ENCODE assay signal across 1 cellular context in the genomic region with DNA sequence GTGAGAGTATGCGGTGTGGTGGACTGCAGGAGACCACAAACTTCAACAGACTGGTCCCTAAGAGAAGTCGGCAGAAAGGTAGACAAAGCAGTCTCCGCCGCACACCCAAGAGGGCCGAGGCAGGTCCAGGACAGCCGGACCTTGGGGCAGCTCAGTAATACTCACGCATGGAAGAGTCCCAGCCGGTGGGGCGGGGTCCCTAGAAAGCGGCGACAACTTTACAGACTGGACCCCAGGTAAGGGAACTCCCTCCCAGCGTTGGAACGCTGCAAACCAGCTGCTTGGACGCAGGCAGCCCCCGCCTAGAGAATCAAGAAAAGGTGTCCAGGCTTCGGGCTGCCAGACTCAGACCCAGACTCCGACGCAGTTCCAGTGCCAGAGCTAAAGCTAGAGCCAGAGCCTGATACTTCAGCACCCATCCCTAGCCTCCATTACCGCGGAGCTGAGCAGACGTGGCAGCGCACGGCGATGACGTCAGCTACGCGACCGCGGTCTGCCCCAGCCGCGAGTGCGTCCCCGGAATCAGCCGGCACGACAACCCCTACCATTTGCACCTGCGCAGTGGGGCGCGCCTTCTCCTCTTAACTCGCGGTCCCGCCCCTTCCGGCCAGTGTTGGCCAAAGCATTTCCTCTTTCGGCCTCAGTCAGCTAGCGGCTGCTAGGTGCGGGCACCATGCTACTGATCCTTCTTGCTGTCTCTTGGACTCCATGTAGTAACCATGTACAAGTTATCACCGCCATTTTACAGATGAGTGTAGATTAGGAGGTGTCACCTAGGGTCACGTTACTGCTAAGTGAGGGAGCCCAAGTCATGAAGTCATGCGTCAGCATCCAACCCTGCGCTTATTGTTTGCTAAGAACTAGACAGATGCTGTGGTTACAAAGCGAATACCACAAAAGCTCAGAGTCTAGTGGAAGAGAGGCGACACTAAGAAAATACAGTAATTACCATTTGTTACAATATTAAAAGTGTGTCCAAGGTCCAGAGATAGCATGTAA.
A peak's percentile ranks its signal among the peaks of the same experiment; 100 is the strongest.
TF ChIP-seq lines count a peak whose summit lies in the region.

A gene with protein sequence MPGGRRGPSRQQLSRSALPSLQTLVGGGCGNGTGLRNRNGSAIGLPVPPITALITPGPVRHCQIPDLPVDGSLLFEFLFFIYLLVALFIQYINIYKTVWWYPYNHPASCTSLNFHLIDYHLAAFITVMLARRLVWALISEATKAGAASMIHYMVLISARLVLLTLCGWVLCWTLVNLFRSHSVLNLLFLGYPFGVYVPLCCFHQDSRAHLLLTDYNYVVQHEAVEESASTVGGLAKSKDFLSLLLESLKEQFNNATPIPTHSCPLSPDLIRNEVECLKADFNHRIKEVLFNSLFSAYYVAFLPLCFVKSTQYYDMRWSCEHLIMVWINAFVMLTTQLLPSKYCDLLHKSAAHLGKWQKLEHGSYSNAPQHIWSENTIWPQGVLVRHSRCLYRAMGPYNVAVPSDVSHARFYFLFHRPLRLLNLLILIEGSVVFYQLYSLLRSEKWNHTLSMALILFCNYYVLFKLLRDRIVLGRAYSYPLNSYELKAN (minus strand): TSS at position 445 of the 999 bp plus-strand sequence. CDS start 1,541 bp downstream, outside the sequence.

TF ChIP-seq in HepG2, 621 proteins besides CTCF, POLR2A, EP300 and RAD21 (continued from another document and continues in another):
- TF ChIP-seq, protein P1, sequence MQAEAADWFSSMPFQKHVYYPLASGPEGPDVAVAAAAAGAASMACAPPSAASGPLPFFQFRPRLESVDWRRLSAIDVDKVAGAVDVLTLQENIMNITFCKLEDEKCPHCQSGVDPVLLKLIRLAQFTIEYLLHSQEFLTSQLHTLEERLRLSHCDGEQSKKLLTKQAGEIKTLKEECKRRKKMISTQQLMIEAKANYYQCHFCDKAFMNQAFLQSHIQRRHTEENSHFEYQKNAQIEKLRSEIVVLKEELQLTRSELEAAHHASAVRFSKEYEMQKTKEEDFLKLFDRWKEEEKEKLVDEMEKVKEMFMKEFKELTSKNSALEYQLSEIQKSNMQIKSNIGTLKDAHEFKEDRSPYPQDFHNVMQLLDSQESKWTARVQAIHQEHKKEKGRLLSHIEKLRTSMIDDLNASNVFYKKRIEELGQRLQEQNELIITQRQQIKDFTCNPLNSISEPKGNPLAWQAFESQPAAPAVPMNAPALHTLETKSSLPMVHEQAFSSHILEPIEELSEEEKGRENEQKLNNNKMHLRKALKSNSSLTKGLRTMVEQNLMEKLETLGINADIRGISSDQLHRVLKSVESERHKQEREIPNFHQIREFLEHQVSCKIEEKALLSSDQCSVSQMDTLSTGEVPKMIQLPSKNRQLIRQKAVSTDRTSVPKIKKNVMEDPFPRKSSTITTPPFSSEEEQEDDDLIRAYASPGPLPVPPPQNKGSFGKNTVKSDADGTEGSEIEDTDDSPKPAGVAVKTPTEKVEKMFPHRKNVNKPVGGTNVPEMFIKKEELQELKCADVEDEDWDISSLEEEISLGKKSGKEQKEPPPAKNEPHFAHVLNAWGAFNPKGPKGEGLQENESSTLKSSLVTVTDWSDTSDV (CRISPR knock-in tag; IDR thresholded peaks at IDR 0.05): 0 out of 2 replicates have a peak, but pooled peaks have one; percentile 26
- TF ChIP-seq RFXANK (CRISPR knock-in tag; IDR thresholded peaks at IDR 0.05): peak; percentile 55; the same call in 1 of the 2 replicates
- peak; percentile 91 for TF ChIP-seq ZNF792 (CRISPR knock-in tag; IDR thresholded peaks at IDR 0.05)
- TF ChIP-seq ZNF570 (CRISPR knock-in tag; IDR thresholded peaks at IDR 0.05; ENCODE audit: borderline replicate concordance): no peak
- TF ChIP-seq KAT2B (IDR thresholded peaks at IDR 0.05; ENCODE audit: borderline replicate concordance, low read depth, low read length): no peak
- TF ChIP-seq MTF2 (CRISPR knock-in tag; IDR thresholded peaks at IDR 0.05; ENCODE audit: borderline replicate concordance): no peak
- no peak for TF ChIP-seq TRIM24 (CRISPR knock-in tag; IDR thresholded peaks at IDR 0.05)
- TF ChIP-seq ZNF484 (CRISPR knock-in tag; IDR thresholded peaks at IDR 0.05; ENCODE audit: borderline replicate concordance, low read depth): no peak
- 0 out of 2 replicates have a peak, but pooled peaks have one; percentile 64 for TF ChIP-seq ZNF329 (CRISPR knock-in tag; IDR thresholded peaks at IDR 0.05; ENCODE audit: low read depth)
- no peak for TF ChIP-seq ADNP (CRISPR knock-in tag; IDR thresholded peaks at IDR 0.05)
- peak; percentile 91 for TF ChIP-seq NR2C2 (CRISPR knock-in tag; IDR thresholded peaks at IDR 0.05; ENCODE audit: borderline replicate concordance)
- TF ChIP-seq, protein P2, sequence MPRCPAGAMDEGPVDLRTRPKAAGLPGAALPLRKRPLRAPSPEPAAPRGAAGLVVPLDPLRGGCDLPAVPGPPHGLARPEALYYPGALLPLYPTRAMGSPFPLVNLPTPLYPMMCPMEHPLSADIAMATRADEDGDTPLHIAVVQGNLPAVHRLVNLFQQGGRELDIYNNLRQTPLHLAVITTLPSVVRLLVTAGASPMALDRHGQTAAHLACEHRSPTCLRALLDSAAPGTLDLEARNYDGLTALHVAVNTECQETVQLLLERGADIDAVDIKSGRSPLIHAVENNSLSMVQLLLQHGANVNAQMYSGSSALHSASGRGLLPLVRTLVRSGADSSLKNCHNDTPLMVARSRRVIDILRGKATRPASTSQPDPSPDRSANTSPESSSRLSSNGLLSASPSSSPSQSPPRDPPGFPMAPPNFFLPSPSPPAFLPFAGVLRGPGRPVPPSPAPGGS (CRISPR knock-in tag; IDR thresholded peaks at IDR 0.05): no peak
- peak; percentile 81 for TF ChIP-seq ZNF891 (CRISPR knock-in tag; IDR thresholded peaks at IDR 0.05)
- no peak for TF ChIP-seq ZSCAN20 (CRISPR knock-in tag; IDR thresholded peaks at IDR 0.05; ENCODE audit: borderline replicate concordance)
- TF ChIP-seq, protein P3, sequence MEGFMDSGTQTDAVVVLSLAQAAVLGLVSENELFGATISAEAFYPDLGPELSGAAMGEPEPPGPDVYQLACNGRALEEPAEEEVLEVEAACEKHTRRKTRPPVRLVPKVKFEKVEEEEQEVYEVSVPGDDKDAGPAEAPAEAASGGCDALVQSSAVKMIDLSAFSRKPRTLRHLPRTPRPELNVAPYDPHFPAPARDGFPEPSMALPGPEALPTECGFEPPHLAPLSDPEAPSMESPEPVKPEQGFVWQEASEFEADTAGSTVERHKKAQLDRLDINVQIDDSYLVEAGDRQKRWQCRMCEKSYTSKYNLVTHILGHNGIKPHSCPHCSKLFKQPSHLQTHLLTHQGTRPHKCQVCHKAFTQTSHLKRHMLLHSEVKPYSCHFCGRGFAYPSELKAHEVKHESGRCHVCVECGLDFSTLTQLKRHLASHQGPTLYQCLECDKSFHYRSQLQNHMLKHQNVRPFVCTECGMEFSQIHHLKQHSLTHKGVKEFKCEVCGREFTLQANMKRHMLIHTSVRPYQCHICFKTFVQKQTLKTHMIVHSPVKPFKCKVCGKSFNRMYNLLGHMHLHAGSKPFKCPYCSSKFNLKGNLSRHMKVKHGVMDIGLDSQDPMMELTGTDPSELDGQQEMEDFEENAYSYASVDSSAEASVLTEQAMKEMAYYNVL (CRISPR knock-in tag; IDR thresholded peaks at IDR 0.05; ENCODE audit: borderline replicate concordance): peak; percentile 81
- TF ChIP-seq CBX1 (IDR thresholded peaks at IDR 0.05; ENCODE audit: low read depth): peak; percentile 78
- TF ChIP-seq ZNF451 (CRISPR knock-in tag; IDR thresholded peaks at IDR 0.05): 0 out of 2 replicates have a peak, but pooled peaks have one; percentile 51
- TF ChIP-seq, protein P4, sequence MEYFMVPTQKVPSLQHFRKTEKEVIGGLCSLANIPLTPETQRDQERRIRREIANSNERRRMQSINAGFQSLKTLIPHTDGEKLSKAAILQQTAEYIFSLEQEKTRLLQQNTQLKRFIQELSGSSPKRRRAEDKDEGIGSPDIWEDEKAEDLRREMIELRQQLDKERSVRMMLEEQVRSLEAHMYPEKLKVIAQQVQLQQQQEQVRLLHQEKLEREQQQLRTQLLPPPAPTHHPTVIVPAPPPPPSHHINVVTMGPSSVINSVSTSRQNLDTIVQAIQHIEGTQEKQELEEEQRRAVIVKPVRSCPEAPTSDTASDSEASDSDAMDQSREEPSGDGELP (IDR thresholded peaks at IDR 0.05; ENCODE audit: borderline replicate concordance, low read depth): peak; percentile 88
- TF ChIP-seq, protein P5, sequence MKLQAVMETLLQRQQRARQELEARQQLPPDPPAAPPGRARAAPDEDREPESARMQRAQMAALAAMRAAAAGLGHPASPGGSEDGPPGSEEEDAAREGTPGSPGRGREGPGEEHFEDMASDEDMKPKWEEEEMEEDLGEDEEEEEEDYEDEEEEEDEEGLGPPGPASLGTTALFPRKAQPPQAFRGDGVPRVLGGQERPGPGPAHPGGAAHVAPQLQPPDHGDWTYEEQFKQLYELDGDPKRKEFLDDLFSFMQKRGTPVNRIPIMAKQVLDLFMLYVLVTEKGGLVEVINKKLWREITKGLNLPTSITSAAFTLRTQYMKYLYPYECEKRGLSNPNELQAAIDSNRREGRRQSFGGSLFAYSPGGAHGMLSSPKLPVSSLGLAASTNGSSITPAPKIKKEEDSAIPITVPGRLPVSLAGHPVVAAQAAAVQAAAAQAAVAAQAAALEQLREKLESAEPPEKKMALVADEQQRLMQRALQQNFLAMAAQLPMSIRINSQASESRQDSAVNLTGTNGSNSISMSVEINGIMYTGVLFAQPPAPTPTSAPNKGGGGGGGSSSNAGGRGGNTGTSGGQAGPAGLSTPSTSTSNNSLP (IDR thresholded peaks at IDR 0.05; ENCODE audit: low read depth, low read length): peak; percentile 37; the same call in 1 of the 2 replicates
- TF ChIP-seq SKI (IDR thresholded peaks at IDR 0.05; ENCODE audit: partially characterized antibody): peak; percentile 25
- TF ChIP-seq ZNF777 (CRISPR knock-in tag; IDR thresholded peaks at IDR 0.05): no peak
- TF ChIP-seq PAWR (CRISPR knock-in tag; IDR thresholded peaks at IDR 0.05; ENCODE audit: borderline replicate concordance): no peak
- TF ChIP-seq, protein P6, sequence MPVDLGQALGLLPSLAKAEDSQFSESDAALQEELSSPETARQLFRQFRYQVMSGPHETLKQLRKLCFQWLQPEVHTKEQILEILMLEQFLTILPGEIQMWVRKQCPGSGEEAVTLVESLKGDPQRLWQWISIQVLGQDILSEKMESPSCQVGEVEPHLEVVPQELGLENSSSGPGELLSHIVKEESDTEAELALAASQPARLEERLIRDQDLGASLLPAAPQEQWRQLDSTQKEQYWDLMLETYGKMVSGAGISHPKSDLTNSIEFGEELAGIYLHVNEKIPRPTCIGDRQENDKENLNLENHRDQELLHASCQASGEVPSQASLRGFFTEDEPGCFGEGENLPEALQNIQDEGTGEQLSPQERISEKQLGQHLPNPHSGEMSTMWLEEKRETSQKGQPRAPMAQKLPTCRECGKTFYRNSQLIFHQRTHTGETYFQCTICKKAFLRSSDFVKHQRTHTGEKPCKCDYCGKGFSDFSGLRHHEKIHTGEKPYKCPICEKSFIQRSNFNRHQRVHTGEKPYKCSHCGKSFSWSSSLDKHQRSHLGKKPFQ (CRISPR knock-in tag; IDR thresholded peaks at IDR 0.05; ENCODE audit: insufficient replicate concordance): no peak
- TF ChIP-seq, protein P7, sequence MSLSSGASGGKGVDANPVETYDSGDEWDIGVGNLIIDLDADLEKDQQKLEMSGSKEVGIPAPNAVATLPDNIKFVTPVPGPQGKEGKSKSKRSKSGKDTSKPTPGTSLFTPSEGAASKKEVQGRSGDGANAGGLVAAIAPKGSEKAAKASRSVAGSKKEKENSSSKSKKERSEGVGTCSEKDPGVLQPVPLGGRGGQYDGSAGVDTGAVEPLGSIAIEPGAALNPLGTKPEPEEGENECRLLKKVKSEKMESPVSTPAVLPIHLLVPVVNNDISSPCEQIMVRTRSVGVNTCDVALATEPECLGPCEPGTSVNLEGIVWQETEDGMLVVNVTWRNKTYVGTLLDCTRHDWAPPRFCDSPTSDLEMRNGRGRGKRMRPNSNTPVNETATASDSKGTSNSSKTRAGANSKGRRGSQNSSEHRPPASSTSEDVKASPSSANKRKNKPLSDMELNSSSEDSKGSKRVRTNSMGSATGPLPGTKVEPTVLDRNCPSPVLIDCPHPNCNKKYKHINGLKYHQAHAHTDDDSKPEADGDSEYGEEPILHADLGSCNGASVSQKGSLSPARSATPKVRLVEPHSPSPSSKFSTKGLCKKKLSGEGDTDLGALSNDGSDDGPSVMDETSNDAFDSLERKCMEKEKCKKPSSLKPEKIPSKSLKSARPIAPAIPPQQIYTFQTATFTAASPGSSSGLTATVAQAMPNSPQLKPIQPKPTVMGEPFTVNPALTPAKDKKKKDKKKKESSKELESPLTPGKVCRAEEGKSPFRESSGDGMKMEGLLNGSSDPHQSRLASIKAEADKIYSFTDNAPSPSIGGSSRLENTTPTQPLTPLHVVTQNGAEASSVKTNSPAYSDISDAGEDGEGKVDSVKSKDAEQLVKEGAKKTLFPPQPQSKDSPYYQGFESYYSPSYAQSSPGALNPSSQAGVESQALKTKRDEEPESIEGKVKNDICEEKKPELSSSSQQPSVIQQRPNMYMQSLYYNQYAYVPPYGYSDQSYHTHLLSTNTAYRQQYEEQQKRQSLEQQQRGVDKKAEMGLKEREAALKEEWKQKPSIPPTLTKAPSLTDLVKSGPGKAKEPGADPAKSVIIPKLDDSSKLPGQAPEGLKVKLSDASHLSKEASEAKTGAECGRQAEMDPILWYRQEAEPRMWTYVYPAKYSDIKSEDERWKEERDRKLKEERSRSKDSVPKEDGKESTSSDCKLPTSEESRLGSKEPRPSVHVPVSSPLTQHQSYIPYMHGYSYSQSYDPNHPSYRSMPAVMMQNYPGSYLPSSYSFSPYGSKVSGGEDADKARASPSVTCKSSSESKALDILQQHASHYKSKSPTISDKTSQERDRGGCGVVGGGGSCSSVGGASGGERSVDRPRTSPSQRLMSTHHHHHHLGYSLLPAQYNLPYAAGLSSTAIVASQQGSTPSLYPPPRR (CRISPR knock-in tag; IDR thresholded peaks at IDR 0.05; ENCODE audit: borderline replicate concordance): no peak
- TF ChIP-seq, protein P8, sequence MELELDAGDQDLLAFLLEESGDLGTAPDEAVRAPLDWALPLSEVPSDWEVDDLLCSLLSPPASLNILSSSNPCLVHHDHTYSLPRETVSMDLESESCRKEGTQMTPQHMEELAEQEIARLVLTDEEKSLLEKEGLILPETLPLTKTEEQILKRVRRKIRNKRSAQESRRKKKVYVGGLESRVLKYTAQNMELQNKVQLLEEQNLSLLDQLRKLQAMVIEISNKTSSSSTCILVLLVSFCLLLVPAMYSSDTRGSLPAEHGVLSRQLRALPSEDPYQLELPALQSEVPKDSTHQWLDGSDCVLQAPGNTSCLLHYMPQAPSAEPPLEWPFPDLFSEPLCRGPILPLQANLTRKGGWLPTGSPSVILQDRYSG (CRISPR knock-in tag; IDR thresholded peaks at IDR 0.05): no peak
- 0 out of 2 replicates have a peak, but pooled peaks have one; percentile 10 for TF ChIP-seq JUND (CRISPR knock-in tag; IDR thresholded peaks at IDR 0.05)
- TF ChIP-seq IKZF4 (CRISPR knock-in tag; IDR thresholded peaks at IDR 0.05; ENCODE audit: borderline replicate concordance, low read depth, not compliant biosample characterization): no peak
- TF ChIP-seq SNAPC2 (CRISPR knock-in tag; IDR thresholded peaks at IDR 0.05): 0 out of 2 replicates have a peak, but pooled peaks have one; percentile 65
- no peak for TF ChIP-seq ZNF383 (CRISPR knock-in tag; IDR thresholded peaks at IDR 0.05; ENCODE audit: borderline replicate concordance)
